ENCODE assay signal across 9 cellular contexts in the genomic region with DNA sequence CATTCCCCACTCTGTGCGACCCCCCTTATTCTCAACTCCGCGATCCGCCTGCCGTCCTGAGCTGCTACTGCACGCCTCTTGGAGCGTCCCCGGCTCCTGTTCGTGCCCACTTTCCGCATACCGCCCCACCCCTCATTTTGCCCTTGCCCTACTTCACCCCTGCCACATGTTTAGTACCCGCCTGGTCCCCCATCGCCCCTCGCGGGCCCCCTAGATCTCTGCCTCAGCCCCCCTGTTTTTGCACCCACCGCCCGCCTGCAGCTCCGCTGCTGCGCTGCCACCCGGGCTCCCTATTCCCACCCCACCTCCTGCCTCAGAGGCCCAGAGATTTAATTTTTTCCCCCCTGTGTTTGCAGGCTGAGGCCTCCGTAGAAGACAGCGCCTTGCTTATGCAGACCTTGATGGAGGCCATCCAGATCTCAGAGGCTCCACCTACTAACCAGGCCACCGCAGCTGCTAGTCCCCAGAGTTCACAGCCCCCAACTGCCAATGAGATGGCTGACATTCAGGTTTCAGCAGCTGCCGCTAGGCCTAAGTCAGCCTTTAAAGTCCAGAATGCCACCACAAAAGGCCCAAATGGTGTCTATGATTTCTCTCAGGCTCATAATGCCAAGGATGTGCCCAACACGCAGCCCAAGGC. TPM values are rescaled to one million over a fixed set of nuclear protein-coding genes. Genes with fewer than 3 reads are reported as not detected.
A peak's percentile ranks its signal among the peaks of the same experiment; 100 is the strongest.
DNase-seq lines count a peak whose midpoint lies in the region; ATAC-seq, FAIRE-seq and TF ChIP-seq lines count a peak whose summit lies in the region.
"Had no signal": no experiment of that assay in that cellular context is flagged by ENCODE, and none has a peak within 500 bp of the region (broad histone marks: within the 10 kb centered on the region; RNA-seq: fewer than 3 reads in every experiment).

No MANE protein-coding gene starts in this region.

- intact Hi-C loops in pancreas (cut with DNase I): no loop called here

- no peaks in the 10 kb centered on the region for H3K27me3 ChIP-seq in gastroesophageal sphincter
- no peaks in the 10 kb centered on the region for H3K27me3 ChIP-seq in pancreas

- TF ChIP-seq CTCF in VCaP (conservative IDR thresholded peaks at IDR 0.05) (no peak), gastroesophageal sphincter (IDR thresholded peaks at IDR 0.05) (no peak), pancreas (IDR thresholded peaks at IDR 0.05) (no peak)

- no peak for TF ChIP-seq EP300 in gastroesophageal sphincter (IDR thresholded peaks at IDR 0.05)

- H3K9me3 ChIP-seq in gastroesophageal sphincter: no peaks in the 10 kb centered on the region
- H3K9me3 ChIP-seq in pancreas: no peaks in the 10 kb centered on the region

- no peak for TF ChIP-seq POLR2A in gastroesophageal sphincter (IDR thresholded peaks at IDR 0.05)

- DNase-seq in AG20443 (ENCODE audit: low spot score): peak; percentile 24
- peak in 5 of 6 donors; percentile 36 to 61 (median 44) for DNase-seq in pancreas
- no peak for DNase-seq in GM19238 (ENCODE audit: insufficient read length, low spot score)
- DNase-seq in HT-29 (ENCODE audit: low spot score): no peak

- H3K27ac ChIP-seq in VCaP: peak overlapping the region; percentile 64
- H3K27ac ChIP-seq in gastroesophageal sphincter: peak overlapping the region; percentile 35 to 87 (median 84)
- peak overlapping the region in 3 of 4 donors; percentile 22 to 78 (median 73) for H3K27ac ChIP-seq in pancreas

- H3K4me3 ChIP-seq in gastroesophageal sphincter (peak overlapping the region; percentile 60 to 62), pancreas (peak overlapping the region; percentile 20 to 48 (median 34))
- H3K4me3 ChIP-seq: K562 had no signal

- H3K4me1 ChIP-seq in gastroesophageal sphincter: peaks cover 0 to 23% (median 5%) of the 10 kb centered on the region in 3 donors
- H3K4me1 ChIP-seq in pancreas: no peaks in the 10 kb centered on the region

- WGBS in gastroesophageal sphincter (ENCODE audit: low coverage in 1 of 2), 2 donors: 1 to 28% methylated on average over 5 to 14 of the region's 25 CpGs
- 4 to 38% methylated on average over 25 of the region's 25 CpGs for WGBS in pancreas, 2 donors

- ATAC-seq in GM18511 (IDR thresholded peaks at IDR 0.05; ENCODE audit: unreplicated experiment) (peak; percentile 68), HG03159 (IDR thresholded peaks at IDR 0.05; ENCODE audit: unreplicated experiment) (peak; percentile 66), gastroesophageal sphincter (no peak), pancreas (peak; percentile 43 to 57 (median 51))
- ATAC-seq: K562 had no signal

- peaks cover 0 to 28% of the 10 kb centered on the region in 2 donors for H3K36me3 ChIP-seq in gastroesophageal sphincter
- no peaks in the 10 kb centered on the region for H3K36me3 ChIP-seq in pancreas

- FAIRE-seq in pancreas (lab: Jason Lieb, UNC): no peak
- FAIRE-seq: K562 had no signal

RNA-seq across cellular contexts. Expression of gene MAGED1, which starts 1.4 kb away (rescaled TPM):
- total RNA-seq in gastroesophageal sphincter (10 to 100 TPM; 34.2 to 54.8 (median 43.5) TPM), pancreas (10 to 100 TPM; 31.7 to 76.5 (median 58.7) TPM)
- polyA plus RNA-seq in pancreas: 10 to 100 TPM; 27.1 to 72.3 TPM
- total RNA-seq in HT-29 (2014; rRNA removed; shearing (Covaris generic)): 58.1 and 69.0 TPM in 2 replicates

Comparison
In these comparisons a context has a peak if more than half of its experiments do, and no peak if none do; other contexts are left out.
1. DNase-seq: peak in AG20443 (single experiment) and pancreas (5 of 6); none in GM19238 (single experiment) and HT-29 (single experiment).
2. Peak in every context shown above with its lines, with median percentiles within 50 percentile points of each other: H3K27ac ChIP-seq.